ENCODE assay signal across 20 cellular contexts in the genomic region with DNA sequence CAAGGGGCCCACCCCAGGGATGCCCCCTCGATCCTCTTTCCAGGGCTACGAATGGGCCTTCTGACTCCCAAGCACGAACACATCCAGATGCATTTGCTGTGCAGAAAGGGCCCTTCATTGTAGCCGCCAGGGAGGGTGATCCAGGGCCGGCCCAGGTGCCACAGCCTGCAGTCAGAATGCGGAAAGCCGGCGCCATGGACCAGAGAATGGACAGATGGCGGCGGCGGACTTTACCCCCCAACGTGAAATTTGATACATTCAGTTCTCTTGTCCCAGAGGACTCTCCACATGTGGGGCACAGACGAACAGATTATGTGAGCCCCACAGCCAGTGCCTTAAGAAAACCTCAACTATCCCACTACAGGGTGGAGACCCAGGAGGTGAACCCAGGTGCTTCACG.
A peak's percentile ranks its signal among the peaks of the same experiment; 100 is the strongest.
DNase-seq lines count a peak whose midpoint lies in the region; ATAC-seq, FAIRE-seq and TF ChIP-seq lines count a peak whose summit lies in the region.
"Had no signal": no experiment of that assay in that cellular context is flagged by ENCODE, and none has a peak within 500 bp of the region (broad histone marks: within the 10 kb centered on the region; RNA-seq: fewer than 3 reads in every experiment).

No MANE protein-coding gene starts in this region.

- TF ChIP-seq EP300 in HepG2 (IDR thresholded peaks at IDR 0.05; ENCODE audit: low read depth in 2 of 2, low read length in 2 of 2), result no peak
- no peak for TF ChIP-seq EP300 in HepG2 (CRISPR knock-in tag; IDR thresholded peaks at IDR 0.05; ENCODE audit: borderline replicate concordance)

- peak; percentile 94 to 97 for DNase-seq in NCI-H524 (lab: John Stamatoyannopoulos, UW)
- peak; percentile 7 for DNase-seq in NCI-H82 treated with DMSO at 0.1 percent for 48 hours (lab: John Stamatoyannopoulos, UW; ENCODE audit: unreplicated experiment)
- DNase-seq in HepG2 (ENCODE audit: low spot score), result no peak
- no peak for DNase-seq in mucosa of gallbladder (ENCODE audit: low spot score)
- DNase-seq in substantia nigra (lab: John Stamatoyannopoulos, UW), result no peak
- DNase-seq: C1 segment of cervical spinal cord; Caco-2; CD4-positive, alpha-beta memory T cell; DND-41; Karpas-422; NCI-H1092 treated with DMSO at 0.1 percent for 48 hours; NCI-H1436; NCI-H187; NCI-H2081 treated with DMSO at 0.1 percent for 48 hours had no signal

- TF ChIP-seq POLR2A in HepG2 (IDR thresholded peaks at IDR 0.05; ENCODE audit: insufficient read depth in 1 of 2, low read depth in 2 of 2, low read length in 2 of 2), result no peak

- no peak overlapping the region for H3K4me3 ChIP-seq in HepG2 (replicated peaks in 1 of 3; ENCODE audit: insufficient read depth in 1 of 3, low read depth in 2 of 3, low read length in 3 of 3)
- H3K4me3 ChIP-seq: SJSA1 had no signal

- H3K27me3 ChIP-seq in HepG2 (ENCODE audit: control insufficient read depth in 1 of 2, insufficient read depth in 2 of 2, low read length in 2 of 2), result no peaks in the 10 kb centered on the region
- H3K27me3 ChIP-seq: SJSA1 had no signal

- H3K36me3 ChIP-seq in HepG2 (replicated peaks in 1 of 2; ENCODE audit: control insufficient read depth in 1 of 2, insufficient read depth in 2 of 2, low read length in 2 of 2), result peaks cover 12 to 30% of the 10 kb centered on the region in 2 experiments
- H3K36me3 ChIP-seq: SJSA1 had no signal

- in situ Hi-C loops in HepG2 (cut with HindIII; ENCODE audit: extremely low pct_ligation_motif_present, low pct_unique_long_range_greater_than_20kb), result loop anchor here (25.0 kb wide), 1 partner anchor 277 kb away; the partner anchor contains the start of gene PIWIL3

- CTCF ChIA-PET in HepG2 (lab: Yijun Ruan, JAX; ENCODE audit: low intra/inter-chr PET ratio, low total read pairs), result no interaction called here

- H3K27ac ChIP-seq in HepG2 (ENCODE audit: extremely low read length, insufficient read depth, low read length) (no peak overlapping the region), substantia nigra (ENCODE audit: low read depth, low read length, poor library complexity, severe bottlenecking) (no peak overlapping the region)
- H3K27ac ChIP-seq: SJSA1 had no signal

- no peak overlapping the region for H3K4me2 ChIP-seq in HepG2 (ENCODE audit: low read depth, low read length)

- no peak overlapping the region for H2AFZ ChIP-seq in HepG2 (ENCODE audit: low read length)

- no peak overlapping the region for H3K9ac ChIP-seq in HepG2 (ENCODE audit: insufficient read depth, low read depth, low read length)

- no peak for FAIRE-seq in HepG2 (lab: Jason Lieb, UNC)
- FAIRE-seq: GM12892, H54 had no signal

- no peak for TF ChIP-seq CTCF in HepG2 (CRISPR knock-in tag; IDR thresholded peaks at IDR 0.05)

- 96% methylated on average over 13 of the region's 14 CpGs for WGBS in HepG2 (ENCODE audit: low lambda C conversion rate)

- no peaks in the 10 kb centered on the region for H3K79me2 ChIP-seq in HepG2 (ENCODE audit: insufficient read depth, low read length)

- no peaks in the 10 kb centered on the region for H4K20me1 ChIP-seq in HepG2 (ENCODE audit: insufficient read depth, low read length)

- ATAC-seq in HepG2 (no peak), GM18870 (IDR thresholded peaks at IDR 0.05; ENCODE audit: unreplicated experiment) (no peak), HG02642 (IDR thresholded peaks at IDR 0.05; ENCODE audit: poor library complexity, unreplicated experiment) (no peak)
- ATAC-seq: Right ventricle myocardium inferior had no signal

- POLR2A ChIA-PET in HepG2 (lab: Yijun Ruan, JAX), result no interaction called here

- intact Hi-C loops in HepG2 (cut with micrococcal nuclease; ENCODE audit: unreplicated experiment), result no loop called here

- TF ChIP-seq RAD21 in HepG2 (CRISPR knock-in tag; IDR thresholded peaks at IDR 0.05), result no peak

- H3K9me3 ChIP-seq in HepG2 (ENCODE audit: low read length), result no peaks in the 10 kb centered on the region
- H3K9me3 ChIP-seq: Caco-2, SJSA1 had no signal

- no TSS peak for BruUV-seq in HepG2 (replicated peaks; lab: Mats Ljungman, UMichigan)

- H3K4me1 ChIP-seq in HepG2 (ENCODE audit: insufficient read depth, low read length), result no peaks in the 10 kb centered on the region
- H3K4me1 ChIP-seq: Caco-2, SJSA1 had no signal

TF ChIP-seq in HepG2, 621 proteins besides CTCF, POLR2A, EP300 and RAD21:
- TF ChIP-seq REPIN1 (CRISPR knock-in tag; IDR thresholded peaks at IDR 0.05; ENCODE audit: borderline replicate concordance, low read depth), result no peak
- no peak for TF ChIP-seq TBP (CRISPR knock-in tag; IDR thresholded peaks at IDR 0.05)
- no peak for TF ChIP-seq NFRKB (IDR thresholded peaks at IDR 0.05)
- no peak for TF ChIP-seq GATAD1 (CRISPR knock-in tag; IDR thresholded peaks at IDR 0.05)
- TF ChIP-seq, protein P1, sequence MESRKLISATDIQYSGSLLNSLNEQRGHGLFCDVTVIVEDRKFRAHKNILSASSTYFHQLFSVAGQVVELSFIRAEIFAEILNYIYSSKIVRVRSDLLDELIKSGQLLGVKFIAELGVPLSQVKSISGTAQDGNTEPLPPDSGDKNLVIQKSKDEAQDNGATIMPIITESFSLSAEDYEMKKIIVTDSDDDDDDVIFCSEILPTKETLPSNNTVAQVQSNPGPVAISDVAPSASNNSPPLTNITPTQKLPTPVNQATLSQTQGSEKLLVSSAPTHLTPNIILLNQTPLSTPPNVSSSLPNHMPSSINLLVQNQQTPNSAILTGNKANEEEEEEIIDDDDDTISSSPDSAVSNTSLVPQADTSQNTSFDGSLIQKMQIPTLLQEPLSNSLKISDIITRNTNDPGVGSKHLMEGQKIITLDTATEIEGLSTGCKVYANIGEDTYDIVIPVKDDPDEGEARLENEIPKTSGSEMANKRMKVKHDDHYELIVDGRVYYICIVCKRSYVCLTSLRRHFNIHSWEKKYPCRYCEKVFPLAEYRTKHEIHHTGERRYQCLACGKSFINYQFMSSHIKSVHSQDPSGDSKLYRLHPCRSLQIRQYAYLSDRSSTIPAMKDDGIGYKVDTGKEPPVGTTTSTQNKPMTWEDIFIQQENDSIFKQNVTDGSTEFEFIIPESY (CRISPR knock-in tag; IDR thresholded peaks at IDR 0.05), result peak; percentile 57; the same call in 1 of the 2 replicates

Comparison
In these comparisons a context has a peak if more than half of its experiments do, and no peak if none do; other contexts are left out.
1. DNase-seq: peak in NCI-H524 (2 of 2) and NCI-H82 treated with DMSO at 0.1 percent for 48 hours (single experiment); none in HepG2 (single experiment), mucosa of gallbladder (single experiment) and substantia nigra (0 of 49).